Comparison of ENCODE assay signal across 10 cellular contexts in the genomic region with DNA sequence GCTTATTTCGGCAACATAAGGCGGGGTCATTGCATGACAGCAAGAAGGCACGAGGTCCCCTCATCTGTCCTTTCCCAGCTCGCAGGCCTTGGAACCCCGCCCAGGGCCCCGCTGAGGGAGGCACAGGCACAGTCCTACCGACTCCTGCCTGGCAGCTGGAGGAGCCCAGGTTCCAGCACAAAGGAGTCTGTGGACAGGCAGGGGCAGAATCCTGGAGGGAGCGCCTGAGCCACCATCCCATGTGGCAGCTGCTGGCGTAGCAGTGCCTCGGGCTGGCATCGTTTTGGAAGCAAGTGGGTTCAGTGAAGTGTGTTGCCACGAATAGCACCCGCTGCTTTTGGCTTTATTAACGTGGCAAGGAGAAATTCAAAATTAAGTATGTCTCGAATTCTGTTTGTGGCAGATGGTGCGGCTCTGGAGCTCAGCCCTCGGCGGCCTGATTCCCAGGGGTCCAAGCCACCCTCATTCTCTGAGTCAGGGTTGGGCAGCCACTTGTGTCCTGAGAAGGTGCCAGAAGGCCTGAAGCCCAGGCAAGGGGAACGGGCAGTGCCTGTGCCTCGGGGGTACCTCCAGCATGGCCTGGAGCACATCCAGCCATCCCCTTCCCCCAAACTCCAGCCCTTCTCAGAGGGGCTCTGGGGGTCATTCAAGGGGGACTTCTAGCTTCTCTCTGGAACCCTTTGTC. TPM values are rescaled to one million over a fixed set of nuclear protein-coding genes. Genes with fewer than 3 reads are reported as not detected.
DNase-seq lines count a peak whose midpoint lies in the region; ATAC-seq and TF ChIP-seq lines count a peak whose summit lies in the region.
"Had no signal": no experiment of that assay in that cellular context is flagged by ENCODE, and none has a peak within 500 bp of the region (broad histone marks: within the 10 kb centered on the region; RNA-seq: fewer than 3 reads in every experiment).

No MANE protein-coding gene starts in this region.

- H3K79me2 ChIP-seq in osteoblast (ENCODE audit: insufficient read depth, low read length) = no peaks in the 10 kb centered on the region

- no peak overlapping the region for H3K4me3 Mint-ChIP-seq in CD14-positive monocyte
- H3K4me3 Mint-ChIP-seq: central memory CD8-positive, alpha-beta T cell had no signal

- peak overlapping the region in 5 of 7 donors; percentile 40 to 81 (median 58) for H3K27ac Mint-ChIP-seq in CD14-positive monocyte

- peaks cover 68 to 90% of the 10 kb centered on the region in 2 donors for H3K36me3 Mint-ChIP-seq in CD14-positive monocyte

- H3K27me3 ChIP-seq in NT2/D1 (ENCODE audit: insufficient read depth, insufficient read length) (no peaks in the 10 kb centered on the region), foreskin keratinocyte (no peaks in the 10 kb centered on the region), osteoblast (ENCODE audit: insufficient read depth, low read length) (no peaks in the 10 kb centered on the region)

- peak overlapping the region; percentile 67 for H3K9ac ChIP-seq in NT2/D1 (ENCODE audit: insufficient read length, low read depth)

- TF ChIP-seq CTCF in CD14-positive monocyte (IDR thresholded peaks at IDR 0.05) (no peak), foreskin keratinocyte (conservative IDR thresholded peaks at IDR 0.05) (no peak), osteoblast (IDR thresholded peaks at IDR 0.05; ENCODE audit: extremely low read depth, low read depth, low read length) (no peak)

- H3K4me3 ChIP-seq in NT2/D1 (ENCODE audit: insufficient read length, low read depth) (no peak overlapping the region), osteoblast (ENCODE audit: insufficient read depth, low read length) (peak overlapping the region; percentile 45)

- peaks cover 55% of the 10 kb centered on the region for H3K36me3 ChIP-seq in NT2/D1 (ENCODE audit: insufficient read depth, insufficient read length, low read length)
- H3K36me3 ChIP-seq in osteoblast (ENCODE audit: insufficient read depth, low read length) = peaks cover 9% of the 10 kb centered on the region

- H3K9me3 Mint-ChIP-seq in CD14-positive monocyte = peaks cover 0 to 3% (median 0%) of the 10 kb centered on the region in 7 donors
- H3K9me3 Mint-ChIP-seq: central memory CD8-positive, alpha-beta T cell had no signal

- ATAC-seq in foreskin keratinocyte = peak; percentile 9
- ATAC-seq in HG03342 (IDR thresholded peaks at IDR 0.05; ENCODE audit: unreplicated experiment) = no peak

- peak overlapping the region; percentile 66 for H3K4me2 ChIP-seq in osteoblast (ENCODE audit: insufficient read depth, low read length)

- no peaks in the 10 kb centered on the region for H4K20me1 ChIP-seq in osteoblast (ENCODE audit: insufficient read depth, low read length)

- peak overlapping the region; percentile 10 for H3K27ac ChIP-seq in foreskin keratinocyte
- H3K27ac ChIP-seq in osteoblast (ENCODE audit: low read depth, low read length) = peak overlapping the region; percentile 70

- H3K4me1 Mint-ChIP-seq in CD14-positive monocyte = peaks cover 21% of the 10 kb centered on the region
- H3K4me1 Mint-ChIP-seq: central memory CD8-positive, alpha-beta T cell had no signal

- H3K27me3 Mint-ChIP-seq in CD14-positive monocyte (ENCODE audit: low read depth in 3 of 3) = peaks cover 0 to 4% (median 0%) of the 10 kb centered on the region in 3 donors
- H3K27me3 Mint-ChIP-seq: central memory CD8-positive, alpha-beta T cell had no signal

- H3K9me3 ChIP-seq in NT2/D1 (ENCODE audit: insufficient read depth, low read length) (peaks cover 9% of the 10 kb centered on the region; the same call in 1 of the 2 replicates), osteoblast (ENCODE audit: low read depth, low read length) (no peaks in the 10 kb centered on the region)

- intact Hi-C loops in CD14-positive monocyte (cut with micrococcal nuclease) = no loop called here

- H3K4me1 ChIP-seq in NT2/D1 (ENCODE audit: insufficient read depth, insufficient read length) (peaks cover 43% of the 10 kb centered on the region), foreskin keratinocyte (peaks cover 19% of the 10 kb centered on the region), osteoblast (ENCODE audit: insufficient read depth, low read length) (peaks cover 14% of the 10 kb centered on the region)

- DNase-seq in CD14-positive monocyte (ENCODE audit: low spot score) = no peak
- DNase-seq in NT2/D1 (ENCODE audit: low read depth, low spot score) = no peak
- no peak for DNase-seq in foreskin keratinocyte
- DNase-seq in osteoblast (ENCODE audit: insufficient read length, low spot score, missing footprints) = peak; percentile 67
- no peak for DNase-seq in NCI-H526 treated with DMSO at 0.1 percent for 48 hours (lab: John Stamatoyannopoulos, UW)
- DNase-seq in RKO (ENCODE audit: low spot score) = no peak
- no peak for DNase-seq in NCI-H1436 treated with DMSO at 0.1 percent for 48 hours (lab: John Stamatoyannopoulos, UW)
- DNase-seq: GF-D8 had no signal

- peak overlapping the region; percentile 93 for H2AFZ ChIP-seq in osteoblast (ENCODE audit: low read length)

RNA-seq across cellular contexts. Expression of a gene that starts 35.9 kb away (rescaled TPM):
- polyA plus RNA-seq in CD14-positive monocyte = 10 to 100 TPM; 21.6 to 32.4 TPM
- total RNA-seq in foreskin keratinocyte = 11.7 and 12.3 TPM in 2 replicates
- polyA plus RNA-seq in foreskin keratinocyte = 9.5 and 11.4 TPM in 2 replicates
- total RNA-seq in osteoblast = 16.5 and 19.5 TPM in 2 replicates

RNA-seq across cellular contexts. Expression of a gene that starts 59.4 kb away (rescaled TPM):
- polyA plus RNA-seq in CD14-positive monocyte (10 to 100 TPM in 1 of 2 donors, 1 to 10 TPM in 1; 8.8 to 12.4 TPM), foreskin keratinocyte (11.5 and 13.0 TPM in 2 replicates)
- total RNA-seq in foreskin keratinocyte (10.0 and 11.7 TPM in 2 replicates), osteoblast (64.8 and 69.1 TPM in 2 replicates)
